In genomic region chr5:56552612-56553268, GRCh38 we compare ENCODE assay signal across 18 cellular contexts.
"Had no signal": no experiment of that assay in that cellular context is flagged by ENCODE, and none has a peak within 500 bp of the region (broad histone marks: within the 10 kb centered on the region; RNA-seq: fewer than 3 reads in every experiment).

No MANE protein-coding gene starts in this region.

- H3K36me3 ChIP-seq: colonic mucosa, heart left ventricle, left lung, sigmoid colon, uterus had no signal

- H3K4me3 ChIP-seq: colonic mucosa, heart left ventricle, left lung, sigmoid colon, uterus had no signal

- H3K27me3 ChIP-seq: colonic mucosa, foreskin keratinocyte, heart left ventricle, left lung, sigmoid colon, uterus had no signal

- H3K9me3 ChIP-seq: colonic mucosa, heart left ventricle, left lung, sigmoid colon, uterus had no signal

- DNase-seq: activated CD4-positive, alpha-beta T cell treated with anti-CD3 and anti-CD28 coated beads, Interleukin-2, amount 50 U/mL, for 1 hour; activated CD4-positive, CD25-positive, alpha-beta regulatory T cell; activated effector memory CD4-positive, alpha-beta T cell treated with Interleukin-2 at 50 U/mL for 16 hours; activated T-cell treated with anti-CD3 and anti-CD28 coated beads, Interleukin-2, amount 50 U/mL, for 24 hours; caudate nucleus; colonic mucosa; effector CD4-positive, alpha-beta T cell; foreskin keratinocyte; heart left ventricle; left lung; mesendoderm; occipital lobe; sigmoid colon; stimulated activated CD4-positive, alpha-beta T cell treated with anti-CD3 and anti-CD28 coated beads, Interleukin-4, amount 100 ng/mL, for 1 hour; stimulated activated CD8-positive, alpha-beta memory T cell treated with anti-CD3 and anti-CD28 coated beads, Interleukin-4, amount 100 ng/mL, for 48 hours; stimulated activated naive CD8-positive, alpha-beta T cell treated with anti-CD3 and anti-CD28 coated beads, Interleukin-15, Interleukin-2, amounts not matched to agents 100 U/mL and 50 U/mL, for 24 hours; T-helper 2 cell; uterus had no signal

- H3K27ac ChIP-seq: colonic mucosa, foreskin keratinocyte, heart left ventricle, left lung, sigmoid colon had no signal

- ATAC-seq: foreskin keratinocyte; heart left ventricle; left lung; stimulated activated naive CD8-positive, alpha-beta T cell treated with anti-CD3 and anti-CD28 coated beads, Interleukin-15, Interleukin-2, amounts not matched to agents 100 U/mL and 50 U/mL, for 24 hours had no signal

- H3K4me1 ChIP-seq: colonic mucosa, foreskin keratinocyte, sigmoid colon had no signal
